23 cellular contexts compared by ENCODE assay signal in the genomic region with DNA sequence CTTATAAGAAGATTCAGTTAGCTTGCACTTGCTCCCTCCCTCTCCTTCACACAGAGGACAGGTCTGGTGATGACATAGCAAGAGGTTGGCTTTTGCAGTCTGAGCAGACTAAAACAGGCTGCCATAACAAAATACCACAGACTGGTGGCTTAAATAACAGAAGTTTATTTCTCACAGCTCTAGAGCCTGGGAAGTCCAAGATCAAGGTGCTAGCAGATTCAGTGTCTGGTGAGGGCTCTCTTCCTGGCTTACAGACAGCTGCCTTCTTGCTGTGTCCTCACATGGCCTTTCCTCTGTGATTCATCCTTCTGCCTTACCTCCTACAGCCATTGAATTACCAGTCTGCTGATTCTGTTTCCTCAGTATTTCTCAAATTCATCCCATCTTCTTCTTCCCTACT. TPM values are rescaled to one million over a fixed set of nuclear protein-coding genes. Genes with fewer than 3 reads are reported as not detected.
A peak's percentile ranks its signal among the peaks of the same experiment; 100 is the strongest.
DNase-seq lines count a peak whose midpoint lies in the region; ATAC-seq, FAIRE-seq and TF ChIP-seq lines count a peak whose summit lies in the region.
"Had no signal": no experiment of that assay in that cellular context is flagged by ENCODE, and none has a peak within 500 bp of the region (broad histone marks: within the 10 kb centered on the region; RNA-seq: fewer than 3 reads in every experiment).

No MANE protein-coding gene starts in this region.

- no peaks in the 10 kb centered on the region for H3K9me3 ChIP-seq in A549
- H3K9me3 ChIP-seq in spleen: no peaks in the 10 kb centered on the region
- H3K9me3 ChIP-seq in PC-3 (ENCODE audit: low read length): no peaks in the 10 kb centered on the region
- H3K9me3 ChIP-seq: sigmoid colon, thyroid gland had no signal

- no peak overlapping the region for H3K4me3 ChIP-seq in A549
- no peak overlapping the region for H3K4me3 ChIP-seq in epithelial cell of esophagus (ENCODE audit: low read length)
- H3K4me3 ChIP-seq in spleen: no peak overlapping the region
- H3K4me3 ChIP-seq in PC-3 (ENCODE audit: low read length): no peak overlapping the region
- H3K4me3 ChIP-seq: coronary artery, lung, sigmoid colon, thyroid gland had no signal

- no peaks in the 10 kb centered on the region for H3K27me3 Mint-ChIP-seq in Calu3 (ENCODE audit: unreplicated experiment)
- H3K27me3 Mint-ChIP-seq: CD4-positive, alpha-beta T cell; T-cell had no signal

- H3K79me2 ChIP-seq in PC-3 (ENCODE audit: low read length): peaks cover 37% of the 10 kb centered on the region

- CTCF ChIA-PET in A549 (lab: Yijun Ruan, JAX) (interaction anchor here (1.0 to 2.1 kb wide), 4 partner anchors 11 to 129 kb away, joined by 3 to 5 read pairs (median 3); no protein-coding TSS in a partner anchor), PC-3 (lab: Charles Lee) (interaction anchor here (0.7 kb wide), 1 partner anchor 35 kb away, joined by 3 read pairs; no protein-coding TSS in a partner anchor), Calu3 (lab: Charles Lee) (no interaction called here)

- TF ChIP-seq CTCF in A549 (IDR thresholded peaks at IDR 0.05): no peak
- no peak for TF ChIP-seq CTCF in epithelial cell of esophagus (IDR thresholded peaks at IDR 0.05; ENCODE audit: insufficient read depth, low read depth, low read length, missing control alignments)
- TF ChIP-seq CTCF in spleen (IDR thresholded peaks at IDR 0.05 in 8 of 11, conservative IDR thresholded peaks at IDR 0.05 in 3 of 11): no peak
- no peak for TF ChIP-seq CTCF in PC-3 (conservative IDR thresholded peaks at IDR 0.05; ENCODE audit: low read depth, low read length)
- no peak for TF ChIP-seq CTCF in Calu3 (IDR thresholded peaks at IDR 0.05; ENCODE audit: unreplicated experiment)

- intact Hi-C loops in spleen (cut with DNase I; ENCODE audit: low total_unique reads) (no loop called here), PC-3 (cut with micrococcal nuclease) (no loop called here), Calu3 (cut with micrococcal nuclease; ENCODE audit: unreplicated experiment) (no loop called here)

- TF ChIP-seq RAD21 in A549 (conservative IDR thresholded peaks at IDR 0.05 in 1 of 2, IDR thresholded peaks at IDR 0.05 in 1 of 2): no peak

- no peak overlapping the region for H3K9ac ChIP-seq in PC-3 (ENCODE audit: low read length)
- H3K9ac ChIP-seq: KMS-11, parathyroid adenoma had no signal

- FAIRE-seq in A549 (lab: Jason Lieb, UNC): peak; percentile 72
- FAIRE-seq: endometrium, keratinocyte had no signal

- H3K27me3 ChIP-seq in spleen (replicated peaks in 1 of 7) (no peaks in the 10 kb centered on the region), PC-3 (ENCODE audit: low read length) (no peaks in the 10 kb centered on the region)
- H3K27me3 ChIP-seq: sigmoid colon, thyroid gland had no signal

- peaks cover 1% of the 10 kb centered on the region for H3K36me3 Mint-ChIP-seq in Calu3 (ENCODE audit: insufficient read depth, unreplicated experiment)

- no peak overlapping the region for H2AFZ ChIP-seq in PC-3 (ENCODE audit: low read length)
- H2AFZ ChIP-seq: parathyroid adenoma had no signal

- POLR2A ChIA-PET in A549 (lab: Yijun Ruan, JAX) (no interaction called here), PC-3 (lab: Charles Lee; ENCODE audit: unreplicated experiment) (no interaction called here)

- H3K36me3 ChIP-seq in spleen: peaks cover 0 to 18% (median 3%) of the 10 kb centered on the region in 6 donors
- no peaks in the 10 kb centered on the region; the same call in 1 of the 2 replicates for H3K36me3 ChIP-seq in PC-3 (ENCODE audit: low read depth, low read length)
- H3K36me3 ChIP-seq: sigmoid colon, thyroid gland had no signal

- H3K4me1 Mint-ChIP-seq in Calu3 (ENCODE audit: low read depth, unreplicated experiment): peaks cover 15% of the 10 kb centered on the region

- H3K9me2 ChIP-seq in PC-3 (replicated peaks; ENCODE audit: low read length): no peaks in the 10 kb centered on the region

- H3K4me3 Mint-ChIP-seq in Calu3 (ENCODE audit: low read depth, unreplicated experiment): no peak overlapping the region
- H3K4me3 Mint-ChIP-seq: activated naive CD4-positive, alpha-beta T cell treated with anti-CD3 and anti-CD28 coated beads for 36 hours; CD4-positive, alpha-beta T cell; T-cell had no signal

- no peak for TF ChIP-seq POLR2A in A549 (IDR thresholded peaks at IDR 0.05; ENCODE audit: low read length)
- TF ChIP-seq POLR2A in spleen (IDR thresholded peaks at IDR 0.05): no peak

- DNase-seq in A549 (ENCODE audit: low read depth in 1 of 2, low spot score in 1 of 2) (peak in 1 of 2 experiments; percentile 10), EL (peak; percentile 26), OCI-M1 (lab: John Stamatoyannopoulos, UW) (peak; percentile 3), epithelial cell of esophagus (ENCODE audit: low read depth) (peak; percentile 28), spleen (no peak), PC-3 (no peak), Calu3 (no peak), AG08395 (ENCODE audit: low spot score) (no peak)
- DNase-seq: activated naive CD4-positive, alpha-beta T cell treated with anti-CD3 and anti-CD28 coated beads for 36 hours; CD4-positive, alpha-beta T cell; hippocampal formation; NCI-H1417 treated with DMSO at 0.1 percent for 48 hours; Right ventricle myocardium superior; sigmoid colon; stimulated activated naive CD4-positive, alpha-beta T cell treated with Interleukin-2 at 50 U/mL for 16 hours; T-cell; thyroid gland had no signal

- H3K27ac ChIP-seq in A549 (no peak overlapping the region; a peak in 1 of 6 replicates), spleen (no peak overlapping the region), PC-3 (ENCODE audit: low read length) (no peak overlapping the region)
- H3K27ac ChIP-seq: coronary artery, KMS-11, parathyroid adenoma, sigmoid colon, thyroid gland had no signal

- BruUV-seq in PC-3 (replicated peaks; lab: Mats Ljungman, UMichigan) (no TSS peak), Calu3 (replicated peaks; lab: Mats Ljungman, UMichigan) (no TSS peak)

- TF ChIP-seq EP300 in A549 (IDR thresholded peaks at IDR 0.05): no peak

- H3K4me2 ChIP-seq in A549 (peak overlapping the region; percentile 39; the same call in 2 of the 3 replicates), PC-3 (ENCODE audit: low read length) (no peak overlapping the region)
- H3K4me2 ChIP-seq: KMS-11 had no signal

- peaks cover 8% of the 10 kb centered on the region; the same call in 1 of the 3 replicates for H3K4me1 ChIP-seq in A549
- peaks cover 0 to 5% (median 0%) of the 10 kb centered on the region in 6 donors for H3K4me1 ChIP-seq in spleen
- no peaks in the 10 kb centered on the region for H3K4me1 ChIP-seq in PC-3 (ENCODE audit: insufficient read depth, low read length)
- H3K4me1 ChIP-seq: parathyroid adenoma, sigmoid colon, thyroid gland had no signal

- peak in 1 of 2 experiments; percentile 64; a peak in 3 of 6 replicates for ATAC-seq in A549
- no peak for ATAC-seq in PC-3
- ATAC-seq: T-cell had no signal

- H4K20me1 ChIP-seq in PC-3 (ENCODE audit: low read length): no peaks in the 10 kb centered on the region

- no peaks in the 10 kb centered on the region for H3F3A ChIP-seq in PC-3 (ENCODE audit: low read length, unreplicated experiment)

- H3K27ac Mint-ChIP-seq in Calu3 (ENCODE audit: unreplicated experiment): no peak overlapping the region
- H3K27ac Mint-ChIP-seq: activated naive CD4-positive, alpha-beta T cell treated with anti-CD3 and anti-CD28 coated beads for 36 hours; CD4-positive, alpha-beta T cell; T-cell had no signal

- no peaks in the 10 kb centered on the region for H3K9me3 Mint-ChIP-seq in Calu3 (ENCODE audit: low read depth, unreplicated experiment)
- H3K9me3 Mint-ChIP-seq: activated naive CD4-positive, alpha-beta T cell treated with anti-CD3 and anti-CD28 coated beads for 36 hours; CD4-positive, alpha-beta T cell; T-cell had no signal

TF ChIP-seq in A549, 52 proteins besides CTCF, POLR2A, EP300 and RAD21:
- TF ChIP-seq GATA3 (IDR thresholded peaks at IDR 0.05; ENCODE audit: borderline replicate concordance) (no peak), RCOR1 (IDR thresholded peaks at IDR 0.05; ENCODE audit: low read depth, low read length) (no peak), POLR2AphosphoS2 (conservative IDR thresholded peaks at IDR 0.05; ENCODE audit: low read length) (no peak), CBX2 (IDR thresholded peaks at IDR 0.05; ENCODE audit: borderline replicate concordance, low read depth) (no peak), SMC3 (IDR thresholded peaks at IDR 0.05) (no peak), FOSL2 (IDR thresholded peaks at IDR 0.05) (no peak), FOSL2 (CRISPR knock-in tag; IDR thresholded peaks at IDR 0.05) (no peak), RNF2 (IDR thresholded peaks at IDR 0.05; ENCODE audit: borderline replicate concordance, low read depth) (no peak), CHD2 (IDR thresholded peaks at IDR 0.05; ENCODE audit: low read length, partially characterized antibody) (no peak), SREBF2 (IDR thresholded peaks at IDR 0.05) (no peak), FOSB (CRISPR knock-in tag; IDR thresholded peaks at IDR 0.05) (no peak)
- TF ChIP-seq, protein P1, sequence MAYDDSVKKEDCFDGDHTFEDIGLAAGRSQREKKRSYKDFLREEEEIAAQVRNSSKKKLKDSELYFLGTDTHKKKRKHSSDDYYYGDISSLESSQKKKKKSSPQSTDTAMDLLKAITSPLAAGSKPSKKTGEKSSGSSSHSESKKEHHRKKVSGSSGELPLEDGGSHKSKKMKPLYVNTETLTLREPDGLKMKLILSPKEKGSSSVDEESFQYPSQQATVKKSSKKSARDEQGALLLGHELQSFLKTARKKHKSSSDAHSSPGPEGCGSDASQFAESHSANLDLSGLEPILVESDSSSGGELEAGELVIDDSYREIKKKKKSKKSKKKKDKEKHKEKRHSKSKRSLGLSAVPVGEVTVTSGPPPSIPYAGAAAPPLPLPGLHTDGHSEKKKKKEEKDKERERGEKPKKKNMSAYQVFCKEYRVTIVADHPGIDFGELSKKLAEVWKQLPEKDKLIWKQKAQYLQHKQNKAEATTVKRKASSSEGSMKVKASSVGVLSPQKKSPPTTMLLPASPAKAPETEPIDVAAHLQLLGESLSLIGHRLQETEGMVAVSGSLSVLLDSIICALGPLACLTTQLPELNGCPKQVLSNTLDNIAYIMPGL (CRISPR knock-in tag; IDR thresholded peaks at IDR 0.05; ENCODE audit: borderline replicate concordance): no peak

RNA-seq across cellular contexts. Expression of a gene that starts 13.1 kb away (rescaled TPM):
- polyA plus RNA-seq in A549 (2011; rRNA removed): 13.8 and 14.8 TPM in 2 replicates
- polyA plus RNA-seq in A549 (2012; cell fraction: cytosol; rRNA removed): 3.6 and 5.5 TPM in 2 replicates
- polyA plus RNA-seq in A549 (2012; cell fraction: nucleus; rRNA removed): 2.1 and 2.4 TPM in 2 replicates
- 12.9 to 15.0 TPM (median 14.0 TPM) in 3 replicates for polyA plus RNA-seq in A549 (2017; fragmentation: RNase III; extraction: RNeasy Plus Mini Kit Qiagen cat#74134 plus additional on column Dnase treatment)
- 5.4 and 6.8 TPM in 2 replicates for polyA minus RNA-seq in A549 (2011; rRNA and poly(A)+ RNA removed)
- total RNA-seq in spleen: 10 to 100 TPM; 16.8 to 26.5 (median 18.6) TPM
- polyA plus RNA-seq in spleen: 1 to 10 TPM; 6.8 to 9.3 (median 8.7) TPM
- total RNA-seq in PC-3 (2014; rRNA removed): 11.0 and 12.4 TPM in 2 replicates
- total RNA-seq in Calu3 (2022): 25.5 and 28.6 TPM in 2 replicates

Comparison
In these comparisons a context has a peak if more than half of its experiments do, and no peak if none do; other contexts are left out.
1. DNase-seq: peak in EL (single experiment), OCI-M1 (single experiment) and epithelial cell of esophagus (single experiment); none in spleen (single experiment), PC-3 (single experiment), Calu3 (single experiment) and AG08395 (single experiment).